ENCODE assay signal across 8 cellular contexts in genomic region chr7:100694196-100694745, GRCh38. TPM values are rescaled to one million over a fixed set of nuclear protein-coding genes. Genes with fewer than 3 reads are reported as not detected.
A peak's percentile ranks its signal among the peaks of the same experiment; 100 is the strongest.
DNase-seq lines count a peak whose midpoint lies in the region; ATAC-seq, FAIRE-seq and TF ChIP-seq lines count a peak whose summit lies in the region.

TSS of gene GIGYF1 (minus strand) at chr7:100694250. CDS start at chr7:100688238, 6,012 bp downstream.

- peak within 1 kb of the TSS; percentile 93 to 99 for H3K27ac Mint-ChIP-seq in activated naive CD4-positive, alpha-beta T cell treated with anti-CD3 and anti-CD28 coated beads, Interleukin-2, amount 50 U/mL, for 72 hours
- peak within 1 kb of the TSS; percentile 93 for H3K27ac Mint-ChIP-seq in type B pancreatic cell

- peak within 1 kb of the TSS; percentile 94 for H3K4me3 Mint-ChIP-seq in type B pancreatic cell

- H3K9me3 Mint-ChIP-seq in activated naive CD4-positive, alpha-beta T cell treated with anti-CD3 and anti-CD28 coated beads, Interleukin-2, amount 50 U/mL, for 72 hours = no peaks in the 10 kb centered on the region
- no peaks in the 10 kb centered on the region for H3K9me3 Mint-ChIP-seq in type B pancreatic cell

- TF ChIP-seq CTCF in type B pancreatic cell (conservative IDR thresholded peaks at IDR 0.05) = no peak

- FAIRE-seq in GM19239 (lab: Jason Lieb, UNC) = no peak

- peaks cover 10 to 14% of the 10 kb centered on the region in 2 donors for H3K36me3 Mint-ChIP-seq in activated naive CD4-positive, alpha-beta T cell treated with anti-CD3 and anti-CD28 coated beads, Interleukin-2, amount 50 U/mL, for 72 hours
- no peaks in the 10 kb centered on the region for H3K36me3 Mint-ChIP-seq in type B pancreatic cell

- ATAC-seq in activated naive CD4-positive, alpha-beta T cell treated with anti-CD3 and anti-CD28 coated beads, Interleukin-2, amount 50 U/mL, for 72 hours = peak; percentile 68 to 75

- peaks cover 7% of the 10 kb centered on the region for H3K27me3 Mint-ChIP-seq in type B pancreatic cell

- DNase-seq in AG20443 (ENCODE audit: low spot score) = peak; percentile 93
- peak; percentile 89 for DNase-seq in GM19239 (ENCODE audit: insufficient read length, low spot score)
- DNase-seq in HuH-7.5 (ENCODE audit: low spot score) = peak; percentile 98
- peak; percentile 64 for DNase-seq in SK-N-DZ (ENCODE audit: low spot score)
- peak; percentile 66 to 79 for DNase-seq in activated naive CD4-positive, alpha-beta T cell treated with anti-CD3 and anti-CD28 coated beads, Interleukin-2, amount 50 U/mL, for 72 hours (ENCODE audit: low spot score in 2 of 2)
- peak; percentile 66 for DNase-seq in glomerular visceral epithelial cell (ENCODE audit: extremely low spot score)
- DNase-seq in occipital lobe (lab: John Stamatoyannopoulos, UW) = peak; percentile 60
- no peak for DNase-seq in type B pancreatic cell (ENCODE audit: extremely low spot score, unreplicated experiment)

- peaks cover 17% of the 10 kb centered on the region for H3K4me1 Mint-ChIP-seq in type B pancreatic cell (ENCODE audit: unreplicated experiment)

RNA-seq across cellular contexts. Expression of gene GIGYF1, which starts in this region (rescaled TPM):
- polyA plus RNA-seq in SK-N-DZ (2014; cell fraction: cytosol; rRNA removed) = 22.0 and 25.3 TPM in 2 replicates
- 260 and 472 TPM in 2 replicates for polyA plus RNA-seq in SK-N-DZ (2014; cell fraction: nucleus; rRNA removed)
- 10 to 100 TPM; 47.2 to 58.4 TPM for total RNA-seq in activated naive CD4-positive, alpha-beta T cell treated with anti-CD3 and anti-CD28 coated beads, Interleukin-2, amount 50 U/mL, for 72 hours
- total RNA-seq in occipital lobe = 15.4 TPM
- 49.5 and 79.4 TPM in 2 replicates for total RNA-seq in type B pancreatic cell (ENCODE audit: low replicate concordance)
